Comparison of ENCODE assay signal across 23 cellular contexts in the genomic region with DNA sequence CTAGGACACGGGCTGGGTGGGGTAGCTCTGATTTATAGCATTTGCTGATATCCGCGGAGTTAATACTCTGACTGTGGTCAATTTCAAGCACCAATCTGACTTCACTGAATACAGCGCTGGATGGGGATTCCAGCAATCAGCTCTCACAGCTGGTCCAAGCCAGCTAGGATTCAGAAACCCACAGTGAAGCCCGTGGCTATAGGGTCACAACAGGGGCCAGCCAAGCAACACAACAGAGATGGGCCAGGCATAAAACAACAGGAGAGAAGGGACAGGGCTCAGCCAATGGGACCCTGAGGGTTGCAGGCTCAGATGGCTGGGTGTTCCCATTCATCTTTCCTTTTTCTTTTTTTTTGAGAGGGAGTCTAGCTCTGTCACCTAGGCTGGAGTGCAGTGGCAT. TPM values are rescaled to one million over a fixed set of nuclear protein-coding genes. Genes with fewer than 3 reads are reported as not detected.
A peak's percentile ranks its signal among the peaks of the same experiment; 100 is the strongest.
DNase-seq lines count a peak whose midpoint lies in the region; TF ChIP-seq lines count a peak whose summit lies in the region.
"Had no signal": no experiment of that assay in that cellular context is flagged by ENCODE, and none has a peak within 500 bp of the region (broad histone marks: within the 10 kb centered on the region; RNA-seq: fewer than 3 reads in every experiment).

No MANE protein-coding gene starts in this region.

- peaks cover 6% of the 10 kb centered on the region; the same call in 1 of the 2 replicates for H4K20me1 ChIP-seq in Karpas-422 (ENCODE audit: insufficient read depth, low read depth, low read length)
- no peaks in the 10 kb centered on the region for H4K20me1 ChIP-seq in osteoblast (ENCODE audit: insufficient read depth, low read length)

- H3K4me2 ChIP-seq in Karpas-422 (ENCODE audit: low read depth, low read length, poor library complexity, severe bottlenecking) = no peak overlapping the region
- H3K4me2 ChIP-seq in osteoblast (ENCODE audit: insufficient read depth, low read length) = no peak overlapping the region

- H3K36me3 Mint-ChIP-seq in CD4-positive, alpha-beta memory T cell = peaks cover 8 to 18% of the 10 kb centered on the region in 2 donors
- peaks cover 15% of the 10 kb centered on the region for H3K36me3 Mint-ChIP-seq in activated CD4-positive, alpha-beta memory T cell treated with anti-CD3 and anti-CD28 coated beads for 36 hours

- no peaks in the 10 kb centered on the region for H3K9me2 ChIP-seq in Karpas-422 (replicated peaks; ENCODE audit: insufficient read depth, low read length)

- no peaks in the 10 kb centered on the region for H3K9me3 ChIP-seq in CD4-positive, alpha-beta memory T cell (ENCODE audit: control insufficient read depth in 1 of 2, low read length in 2 of 2)
- H3K9me3 ChIP-seq in Karpas-422 (ENCODE audit: low read length) (no peaks in the 10 kb centered on the region), osteoblast (ENCODE audit: low read depth, low read length) (no peaks in the 10 kb centered on the region)
- H3K9me3 ChIP-seq: adrenal gland, right lobe of liver had no signal

- intact Hi-C loops in CD4-positive, alpha-beta memory T cell (cut with micrococcal nuclease) = no loop called here
- intact Hi-C loops in activated CD4-positive, alpha-beta memory T cell treated with anti-CD3 and anti-CD28 coated beads for 36 hours (cut with micrococcal nuclease) = no loop called here

- CTCF ChIA-PET in CD4-positive, alpha-beta memory T cell (lab: Charles Lee; ENCODE audit: partially characterized antibody) = interaction anchor here (1.1 to 36.4 kb wide), 5 partner anchors 8 to 173 kb away, joined by 3 to 1908 read pairs (median 4); partner anchors contain the start of gene CSK
- CTCF ChIA-PET in activated CD4-positive, alpha-beta memory T cell treated with anti-CD3 and anti-CD28 coated beads for 36 hours (lab: Charles Lee) = interaction anchor here (1.0 to 3.7 kb wide), 5 partner anchors 8 to 36 kb away, joined by 3 to 18 read pairs (median 6); no protein-coding TSS in a partner anchor

- H3K9me3 Mint-ChIP-seq in CD4-positive, alpha-beta memory T cell = no peaks in the 10 kb centered on the region
- H3K9me3 Mint-ChIP-seq in activated CD4-positive, alpha-beta memory T cell treated with anti-CD3 and anti-CD28 coated beads for 36 hours = no peaks in the 10 kb centered on the region
- H3K9me3 Mint-ChIP-seq: mesothelial cell of epicardium had no signal

- no peak for DNase-seq in CD4-positive, alpha-beta memory T cell
- DNase-seq in Karpas-422 (peak; percentile 54), choroid plexus epithelial cell (ENCODE audit: low read depth) (peak; percentile 65), osteoblast (ENCODE audit: insufficient read length, low spot score, missing footprints) (peak; percentile 80), foreskin melanocyte (no peak), SKM-1 treated with dmso at 0.1 percent for 144 hours (lab: John Stamatoyannopoulos, UW; ENCODE audit: unreplicated experiment) (no peak), retina (no peak)
- no peak for DNase-seq in activated CD4-positive, alpha-beta memory T cell treated with anti-CD3 and anti-CD28 coated beads for 36 hours
- DNase-seq: activated CD4-positive, alpha-beta T cell treated with anti-CD3 and anti-CD28 coated beads for 48 hours; activated T-cell treated with anti-CD3 and anti-CD28 coated beads for 4 hours; adrenal gland; foreskin keratinocyte; left cardiac atrium; NCI-H2029; stimulated activated CD4-positive, alpha-beta T cell treated with anti-CD3 and anti-CD28 coated beads, Interleukin-1b, Interleukin-23, amount 100 ng/mL, for 48 hours; T-helper 9 cell had no signal

- TF ChIP-seq CTCF in choroid plexus epithelial cell (conservative IDR thresholded peaks at IDR 0.05; ENCODE audit: low read depth, low read length) (no peak), osteoblast (IDR thresholded peaks at IDR 0.05; ENCODE audit: extremely low read depth, low read depth, low read length) (no peak)

- H3K27me3 Mint-ChIP-seq in CD4-positive, alpha-beta memory T cell = no peaks in the 10 kb centered on the region
- H3K27me3 Mint-ChIP-seq in activated CD4-positive, alpha-beta memory T cell treated with anti-CD3 and anti-CD28 coated beads for 36 hours = no peaks in the 10 kb centered on the region

- H3K4me3 Mint-ChIP-seq in CD4-positive, alpha-beta memory T cell = no peak overlapping the region
- H3K4me3 Mint-ChIP-seq in activated CD4-positive, alpha-beta memory T cell treated with anti-CD3 and anti-CD28 coated beads for 36 hours = no peak overlapping the region
- H3K4me3 Mint-ChIP-seq: mesothelial cell of epicardium had no signal

- no peak overlapping the region for H3K27ac ChIP-seq in CD4-positive, alpha-beta memory T cell (ENCODE audit: low read depth, low read length)
- peak overlapping the region; percentile 74 for H3K27ac ChIP-seq in Karpas-422 (ENCODE audit: low read length)
- no peak overlapping the region for H3K27ac ChIP-seq in osteoblast (ENCODE audit: low read depth, low read length)
- H3K27ac ChIP-seq: adrenal gland, foreskin keratinocyte, right lobe of liver had no signal

- no peaks in the 10 kb centered on the region for H3K27me3 ChIP-seq in CD4-positive, alpha-beta memory T cell (ENCODE audit: insufficient read depth, low read length)
- H3K27me3 ChIP-seq in Karpas-422 (ENCODE audit: low read length) (no peaks in the 10 kb centered on the region), osteoblast (ENCODE audit: insufficient read depth, low read length) (no peaks in the 10 kb centered on the region)
- H3K27me3 ChIP-seq: adrenal gland, foreskin keratinocyte, right lobe of liver had no signal

- peaks cover 9% of the 10 kb centered on the region for H3K36me3 ChIP-seq in CD4-positive, alpha-beta memory T cell (ENCODE audit: insufficient read depth, low read length)
- peaks cover 19% of the 10 kb centered on the region for H3K36me3 ChIP-seq in Karpas-422 (ENCODE audit: insufficient read depth, low read length)
- H3K36me3 ChIP-seq in osteoblast (ENCODE audit: insufficient read depth, low read length) = peaks cover 19% of the 10 kb centered on the region

- POLR2A ChIA-PET in CD4-positive, alpha-beta memory T cell (lab: Charles Lee; ENCODE audit: partially characterized antibody) = interaction anchor here (1.1 to 7.1 kb wide), 9 partner anchors 9 to 37 kb away, joined by 3 to 59 read pairs (median 5); partner anchors contain the start of gene CSK
- POLR2A ChIA-PET in activated CD4-positive, alpha-beta memory T cell treated with anti-CD3 and anti-CD28 coated beads for 36 hours (lab: Charles Lee) = interaction anchor here (0.9 to 1.2 kb wide), 3 partner anchors 23 to 100 kb away, joined by 3 to 7 read pairs (median 3); partner anchors contain the start of gene FAM219B

- H3K4me3 ChIP-seq in CD4-positive, alpha-beta memory T cell (ENCODE audit: low read length in 2 of 2) = no peak overlapping the region
- H3K4me3 ChIP-seq in Karpas-422 (ENCODE audit: low read length) (no peak overlapping the region), choroid plexus epithelial cell (ENCODE audit: low read depth, low read length) (no peak overlapping the region), osteoblast (ENCODE audit: insufficient read depth, low read length) (no peak overlapping the region)
- H3K4me3 ChIP-seq: adrenal gland, right lobe of liver had no signal

- peaks cover 15% of the 10 kb centered on the region for H3K4me1 ChIP-seq in CD4-positive, alpha-beta memory T cell (ENCODE audit: insufficient read depth, low read length)
- H3K4me1 ChIP-seq in Karpas-422 (ENCODE audit: low read length) (peaks cover 31% of the 10 kb centered on the region), osteoblast (ENCODE audit: insufficient read depth, low read length) (peaks cover 6% of the 10 kb centered on the region)

- H3K27ac Mint-ChIP-seq in CD4-positive, alpha-beta memory T cell = peak overlapping the region; percentile 48 to 94 (median 81)
- no peak overlapping the region for H3K27ac Mint-ChIP-seq in activated CD4-positive, alpha-beta memory T cell treated with anti-CD3 and anti-CD28 coated beads for 36 hours
- H3K27ac Mint-ChIP-seq: mesothelial cell of epicardium had no signal

- H3K4me1 Mint-ChIP-seq in CD4-positive, alpha-beta memory T cell = peaks cover 22 to 40% (median 30%) of the 10 kb centered on the region in 4 donors
- H3K4me1 Mint-ChIP-seq in activated CD4-positive, alpha-beta memory T cell treated with anti-CD3 and anti-CD28 coated beads for 36 hours (ENCODE audit: low read depth) = peaks cover 10% of the 10 kb centered on the region
- H3K4me1 Mint-ChIP-seq: mesothelial cell of epicardium had no signal

- no peak overlapping the region for H2AFZ ChIP-seq in Karpas-422 (ENCODE audit: low read length)
- no peak overlapping the region for H2AFZ ChIP-seq in osteoblast (ENCODE audit: low read length)

- no peak overlapping the region for H3K9ac ChIP-seq in Karpas-422 (ENCODE audit: low read length)

- no peaks in the 10 kb centered on the region for H3K79me2 ChIP-seq in Karpas-422 (ENCODE audit: low read length)
- no peaks in the 10 kb centered on the region for H3K79me2 ChIP-seq in osteoblast (ENCODE audit: insufficient read depth, low read length)

RNA-seq across cellular contexts. Expression of gene LMAN1L, which starts 5.3 kb away (rescaled TPM):
- under 1 TPM; 0.23 to 0.39 TPM for total RNA-seq in CD4-positive, alpha-beta memory T cell
- polyA plus RNA-seq in CD4-positive, alpha-beta memory T cell = not detected
- 3.3 and 4.3 TPM in 2 replicates for total RNA-seq in Karpas-422 (2014; rRNA removed; shearing (Covaris generic); ENCODE audit: low replicate concordance)
- total RNA-seq in osteoblast = under 0.01 TPM in 1 of 2 replicates, not detected in the other
- not detected for total RNA-seq in activated CD4-positive, alpha-beta memory T cell treated with anti-CD3 and anti-CD28 coated beads for 36 hours
- total RNA-seq: foreskin keratinocyte, G401, NCI-H460, right lobe of liver, temporal lobe had no signal
- polyA plus RNA-seq: foreskin keratinocyte had no signal

RNA-seq across cellular contexts. Expression of gene CPLX3, which starts 19.1 kb away (rescaled TPM):
- total RNA-seq in CD4-positive, alpha-beta memory T cell = not detected
- polyA plus RNA-seq in CD4-positive, alpha-beta memory T cell = not detected
- 5.2 and 7.3 TPM in 2 replicates for total RNA-seq in Karpas-422 (2014; rRNA removed; shearing (Covaris generic); ENCODE audit: low replicate concordance)
- not detected in 2 replicates for total RNA-seq in osteoblast
- total RNA-seq in activated CD4-positive, alpha-beta memory T cell treated with anti-CD3 and anti-CD28 coated beads for 36 hours = not detected
- total RNA-seq: foreskin keratinocyte, G401, MCF 10A, mesothelial cell of epicardium, right lobe of liver had no signal
- polyA plus RNA-seq: foreskin keratinocyte had no signal

RNA-seq across cellular contexts. Expression of gene CSK, which starts 25.4 kb away (rescaled TPM):
- 100 to 1,000 TPM; 234 to 247 TPM for total RNA-seq in CD4-positive, alpha-beta memory T cell
- 100 to 1,000 TPM in 1 of 2 donors, 10 to 100 TPM in 1; 72.5 to 125 TPM for polyA plus RNA-seq in CD4-positive, alpha-beta memory T cell
- total RNA-seq in Karpas-422 (2014; rRNA removed; shearing (Covaris generic); ENCODE audit: low replicate concordance) = 172 and 306 TPM in 2 replicates
- total RNA-seq in osteoblast = 30.6 and 31.5 TPM in 2 replicates
- total RNA-seq in activated CD4-positive, alpha-beta memory T cell treated with anti-CD3 and anti-CD28 coated beads for 36 hours = 100 to 1,000 TPM; 260 to 262 TPM

RNA-seq across cellular contexts. Expression of gene ULK3, which starts 35.7 kb away (rescaled TPM):
- 10 to 100 TPM; 84.9 to 88.3 TPM for total RNA-seq in CD4-positive, alpha-beta memory T cell
- 10 to 100 TPM; 33.6 to 38.5 TPM for polyA plus RNA-seq in CD4-positive, alpha-beta memory T cell
- 87.3 and 89.6 TPM in 2 replicates for total RNA-seq in Karpas-422 (2014; rRNA removed; shearing (Covaris generic); ENCODE audit: low replicate concordance)
- total RNA-seq in osteoblast = 19.4 and 21.4 TPM in 2 replicates
- total RNA-seq in activated CD4-positive, alpha-beta memory T cell treated with anti-CD3 and anti-CD28 coated beads for 36 hours = 10 to 100 TPM; 51.4 to 57.6 TPM

RNA-seq across cellular contexts. Expression of gene CYP1A2, which starts 58.7 kb away (rescaled TPM):
- not detected for total RNA-seq in CD4-positive, alpha-beta memory T cell
- not detected for polyA plus RNA-seq in CD4-positive, alpha-beta memory T cell
- not detected in 2 replicates for total RNA-seq in Karpas-422 (2014; rRNA removed; shearing (Covaris generic); ENCODE audit: low replicate concordance)
- total RNA-seq in osteoblast = not detected in 2 replicates
- not detected for total RNA-seq in activated CD4-positive, alpha-beta memory T cell treated with anti-CD3 and anti-CD28 coated beads for 36 hours
- total RNA-seq: adrenal gland, G401, MCF 10A, mesothelial cell of epicardium, NCI-H460, Right ventricle myocardium superior, temporal lobe had no signal
- polyA plus RNA-seq: adrenal gland, foreskin keratinocyte had no signal

Comparison
In these comparisons a context has a peak if more than half of its experiments do, and no peak if none do; other contexts are left out.
1. DNase-seq: peak in Karpas-422 (single experiment), choroid plexus epithelial cell (single experiment) and osteoblast (single experiment); none in CD4-positive, alpha-beta memory T cell (0 of 5), activated CD4-positive, alpha-beta memory T cell treated with anti-CD3 and anti-CD28 coated beads for 36 hours (single experiment), foreskin melanocyte (single experiment), SKM-1 treated with dmso at 0.1 percent for 144 hours (single experiment) and retina (single experiment).